ENCODE assay signal across 18 cellular contexts in genomic region chr13:41544824-41545707, GRCh38.
DNase-seq lines count a peak whose midpoint lies in the region; ATAC-seq and TF ChIP-seq lines count a peak whose summit lies in the region.
"Had no signal": no experiment of that assay in that cellular context is flagged by ENCODE, and none has a peak within 500 bp of the region (broad histone marks: within the 10 kb centered on the region; RNA-seq: fewer than 3 reads in every experiment).

No MANE protein-coding gene starts in this region.

- DNase-seq in AG20443 (ENCODE audit: low spot score) (peak; percentile 44), LHCN-M2 (ENCODE audit: low read depth) (peak; percentile 59), prostate gland (ENCODE audit: low spot score) (no peak)
- DNase-seq in activated CD4-positive, CD25-positive, alpha-beta regulatory T cell (lab: John Stamatoyannopoulos, UW): no peak
- DNase-seq: activated CD4-positive, alpha-beta T cell treated with anti-CD3 and anti-CD28 coated beads, Interleukin-2, amount 50 U/mL, for 4 hours; AML-193; DMS 273 treated with DMSO at 0.1 percent for 48 hours; NCI-H1930; NCI-H526; occipital lobe; stomach had no signal

- no peaks in the 10 kb centered on the region for H3K36me3 ChIP-seq in prostate gland
- H3K36me3 ChIP-seq: HAP-1, stomach had no signal

- H3K4me3 ChIP-seq in prostate gland: no peak overlapping the region
- H3K4me3 ChIP-seq: HAP-1, skin epidermis, stomach had no signal

- no peak for ATAC-seq in HG02759 (IDR thresholded peaks at IDR 0.05; ENCODE audit: unreplicated experiment)
- ATAC-seq in HG03108 (IDR thresholded peaks at IDR 0.05; ENCODE audit: unreplicated experiment): no peak

- H3K9me3 ChIP-seq in prostate gland: no peaks in the 10 kb centered on the region
- H3K9me3 ChIP-seq: HAP-1, stomach had no signal

- H3K27ac ChIP-seq in angular gyrus (ENCODE audit: low read depth, low read length) (peak overlapping the region; percentile 100), layer of hippocampus (ENCODE audit: low read depth, low read length) (peak overlapping the region; percentile 99), prostate gland (no peak overlapping the region)
- H3K27ac ChIP-seq: KMS-11, stomach had no signal

- H3K27me3 ChIP-seq in layer of hippocampus (ENCODE audit: control insufficient read depth, insufficient read depth, low read length) (no peaks in the 10 kb centered on the region), prostate gland (replicated peaks; ENCODE audit: insufficient read depth) (no peaks in the 10 kb centered on the region)
- H3K27me3 ChIP-seq: stomach had no signal

- no peak for TF ChIP-seq CTCF in prostate gland (IDR thresholded peaks at IDR 0.05)

- TF ChIP-seq POLR2A in prostate gland (IDR thresholded peaks at IDR 0.05): no peak

- H3K4me1 ChIP-seq in prostate gland (replicated peaks): peaks cover 3% of the 10 kb centered on the region
- H3K4me1 ChIP-seq: HAP-1 had no signal

- intact Hi-C loops in prostate gland (cut with DNase I): no loop called here

- WGBS in prostate gland: 93% methylated on average over 10 of the region's 10 CpGs

Comparison
In these comparisons a context has a peak if more than half of its experiments do, and no peak if none do; other contexts are left out.
1. DNase-seq: peak in AG20443 (single experiment) and LHCN-M2 (single experiment); none in prostate gland (single experiment) and activated CD4-positive, CD25-positive, alpha-beta regulatory T cell (0 of 4).
2. H3K27ac ChIP-seq: peak in angular gyrus (single experiment) and layer of hippocampus (single experiment); none in prostate gland (0 of 2).